ENCODE assay signal across 8 cellular contexts in the genomic region with DNA sequence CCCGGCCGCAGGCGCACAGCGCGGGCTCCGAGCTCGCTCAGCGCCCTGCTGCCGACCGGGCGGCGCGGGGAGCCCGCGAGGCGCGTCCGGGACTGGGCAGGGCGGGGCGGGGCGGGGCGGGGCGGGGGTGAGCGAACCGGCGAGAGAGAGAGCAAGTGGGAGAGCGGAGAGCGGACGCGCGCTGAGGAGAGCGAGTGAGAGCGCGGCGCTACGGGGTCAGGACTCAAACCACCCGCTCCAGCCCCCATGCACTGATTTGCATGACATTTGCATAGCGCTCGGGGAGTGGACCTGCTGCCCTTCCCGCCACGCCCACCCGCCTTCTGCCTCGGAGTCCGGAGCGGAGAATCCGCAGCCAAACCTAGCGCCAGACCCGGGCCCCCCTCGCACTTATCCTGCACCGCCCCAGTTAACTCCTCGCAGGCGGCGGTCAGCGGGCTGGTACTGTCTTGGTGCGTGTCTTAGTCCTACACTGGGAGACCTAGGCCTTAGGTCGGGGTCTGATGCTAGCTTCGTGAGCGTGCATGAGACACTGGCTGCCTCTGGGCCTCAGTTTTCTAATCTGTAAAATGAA. TPM values are rescaled to one million over a fixed set of nuclear protein-coding genes. Genes with fewer than 3 reads are reported as not detected.
A peak's percentile ranks its signal among the peaks of the same experiment; 100 is the strongest.
DNase-seq lines count a peak whose midpoint lies in the region; ATAC-seq and TF ChIP-seq lines count a peak whose summit lies in the region.

A gene with protein sequence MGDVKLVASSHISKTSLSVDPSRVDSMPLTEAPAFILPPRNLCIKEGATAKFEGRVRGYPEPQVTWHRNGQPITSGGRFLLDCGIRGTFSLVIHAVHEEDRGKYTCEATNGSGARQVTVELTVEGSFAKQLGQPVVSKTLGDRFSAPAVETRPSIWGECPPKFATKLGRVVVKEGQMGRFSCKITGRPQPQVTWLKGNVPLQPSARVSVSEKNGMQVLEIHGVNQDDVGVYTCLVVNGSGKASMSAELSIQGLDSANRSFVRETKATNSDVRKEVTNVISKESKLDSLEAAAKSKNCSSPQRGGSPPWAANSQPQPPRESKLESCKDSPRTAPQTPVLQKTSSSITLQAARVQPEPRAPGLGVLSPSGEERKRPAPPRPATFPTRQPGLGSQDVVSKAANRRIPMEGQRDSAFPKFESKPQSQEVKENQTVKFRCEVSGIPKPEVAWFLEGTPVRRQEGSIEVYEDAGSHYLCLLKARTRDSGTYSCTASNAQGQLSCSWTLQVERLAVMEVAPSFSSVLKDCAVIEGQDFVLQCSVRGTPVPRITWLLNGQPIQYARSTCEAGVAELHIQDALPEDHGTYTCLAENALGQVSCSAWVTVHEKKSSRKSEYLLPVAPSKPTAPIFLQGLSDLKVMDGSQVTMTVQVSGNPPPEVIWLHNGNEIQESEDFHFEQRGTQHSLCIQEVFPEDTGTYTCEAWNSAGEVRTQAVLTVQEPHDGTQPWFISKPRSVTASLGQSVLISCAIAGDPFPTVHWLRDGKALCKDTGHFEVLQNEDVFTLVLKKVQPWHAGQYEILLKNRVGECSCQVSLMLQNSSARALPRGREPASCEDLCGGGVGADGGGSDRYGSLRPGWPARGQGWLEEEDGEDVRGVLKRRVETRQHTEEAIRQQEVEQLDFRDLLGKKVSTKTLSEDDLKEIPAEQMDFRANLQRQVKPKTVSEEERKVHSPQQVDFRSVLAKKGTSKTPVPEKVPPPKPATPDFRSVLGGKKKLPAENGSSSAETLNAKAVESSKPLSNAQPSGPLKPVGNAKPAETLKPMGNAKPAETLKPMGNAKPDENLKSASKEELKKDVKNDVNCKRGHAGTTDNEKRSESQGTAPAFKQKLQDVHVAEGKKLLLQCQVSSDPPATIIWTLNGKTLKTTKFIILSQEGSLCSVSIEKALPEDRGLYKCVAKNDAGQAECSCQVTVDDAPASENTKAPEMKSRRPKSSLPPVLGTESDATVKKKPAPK (N-terminal part only) (minus strand): TSS at position 75 of the 574 bp plus-strand sequence. CDS start 90,491 bp downstream, outside the sequence.

- H3K4me1 Mint-ChIP-seq in progenitor cell of endocrine pancreas (ENCODE audit: low read depth), result no peaks in the 10 kb centered on the region

- peaks cover 22% of the 10 kb centered on the region for H3K27me3 ChIP-seq in HL-60 (ENCODE audit: insufficient read depth, poor library complexity, severe bottlenecking)
- H3K27me3 ChIP-seq in left ventricle myocardium inferior (ENCODE audit: low read depth), result peaks cover 24% of the 10 kb centered on the region

- no peaks in the 10 kb centered on the region for H3K36me3 Mint-ChIP-seq in progenitor cell of endocrine pancreas (ENCODE audit: insufficient read depth)

- intact Hi-C loops in left ventricle myocardium inferior (cut with micrococcal nuclease), result no loop called here

- CTCF ChIA-PET in AG04449 (lab: Yijun Ruan, JAX), result interaction anchor here (1.0 to 5.9 kb wide), 5 partner anchors 13 to 232 kb away, joined by 4 to 47 read pairs (median 4); no protein-coding TSS in a partner anchor

- ATAC-seq in GM18505 (IDR thresholded peaks at IDR 0.05; ENCODE audit: unreplicated experiment) (peak; percentile 59), HG02763 (IDR thresholded peaks at IDR 0.05; ENCODE audit: unreplicated experiment) (no peak)

- H3K9me3 ChIP-seq in left ventricle myocardium inferior (replicated peaks), result peaks cover 5% of the 10 kb centered on the region

- 1 to 2% (median 2%) methylated on average over 37 to 58 of the region's 58 CpGs for WGBS in adipose tissue, 3 donors

- no peak within 1 kb of the TSS for H3K27ac Mint-ChIP-seq in progenitor cell of endocrine pancreas

- H3K9me3 Mint-ChIP-seq in progenitor cell of endocrine pancreas (ENCODE audit: low read depth), result no peaks in the 10 kb centered on the region

- POLR2A ChIA-PET in AG04449 (lab: Yijun Ruan, JAX), result interaction anchor here (2.4 kb wide), 1 partner anchor 50 kb away, joined by 6 read pairs; no protein-coding TSS in a partner anchor

- H3K36me3 ChIP-seq in left ventricle myocardium inferior, result no peaks in the 10 kb centered on the region

- TF ChIP-seq CTCF in AG04449 (IDR thresholded peaks at IDR 0.05; ENCODE audit: insufficient read depth, low read length, missing control alignments) (no peak), HL-60 (IDR thresholded peaks at IDR 0.05; ENCODE audit: insufficient read depth, low read length) (no peak), left ventricle myocardium inferior (IDR thresholded peaks at IDR 0.05; ENCODE audit: borderline replicate concordance) (no peak), progenitor cell of endocrine pancreas (IDR thresholded peaks at IDR 0.05; ENCODE audit: unreplicated experiment) (no peak)

- peak within 1 kb of the TSS; percentile 67 for H3K4me3 Mint-ChIP-seq in progenitor cell of endocrine pancreas (ENCODE audit: low read depth)

- H3K4me3 ChIP-seq in AG04449 (ENCODE audit: low read depth, low read length) (peak within 1 kb of the TSS; percentile 74), HL-60 (replicated peaks; ENCODE audit: insufficient read depth, low read length) (peak within 1 kb of the TSS; percentile 26), left ventricle myocardium inferior (peak within 1 kb of the TSS; percentile 66)

- H3K27me3 Mint-ChIP-seq in progenitor cell of endocrine pancreas, result peaks cover 56% of the 10 kb centered on the region

- peak; percentile 42 for DNase-seq in AG04449 (ENCODE audit: low read depth, low spot score)
- DNase-seq in HL-60 (ENCODE audit: low read depth in 1 of 2, low spot score in 1 of 2), result peak; percentile 4 to 10
- peak; percentile 99 for DNase-seq in NCI-H82 (lab: John Stamatoyannopoulos, UW)
- DNase-seq in left ventricle myocardium inferior, result peak; percentile 73
- DNase-seq in progenitor cell of endocrine pancreas (ENCODE audit: low spot score, unreplicated experiment), result peak; percentile 78

- no peak for TF ChIP-seq POLR2A in GM18505 (IDR thresholded peaks at IDR 0.05; ENCODE audit: borderline replicate concordance, extremely low read depth, insufficient read depth, insufficient read length)

- H3K27ac ChIP-seq in HL-60 (replicated peaks), result no peak within 1 kb of the TSS
- H3K27ac ChIP-seq in adipose tissue (ENCODE audit: low read depth, low read length), result no peak within 1 kb of the TSS
- no peak within 1 kb of the TSS for H3K27ac ChIP-seq in left ventricle myocardium inferior (replicated peaks)

- H3K4me1 ChIP-seq in left ventricle myocardium inferior, result peaks cover 8% of the 10 kb centered on the region

RNA-seq across cellular contexts. Expression of the gene that starts here (rescaled TPM):
- 10 to 100 TPM in 2 of 3 donors, 1 to 10 TPM in 1; 8.5 to 33.0 (median 16.0) TPM for polyA plus RNA-seq in adipose tissue
- total RNA-seq in left ventricle myocardium inferior (11.1 TPM), progenitor cell of endocrine pancreas (1.1 and 3.8 TPM in 2 replicates)

Comparison
In these comparisons a context has a peak if more than half of its experiments do, and no peak if none do; other contexts are left out.
1. DNase-seq: peak in every context shown above with its lines; median percentile 99 in NCI-H82; 78 in progenitor cell of endocrine pancreas; 73 in left ventricle myocardium inferior; 42 in AG04449; 7 in HL-60.